In the genomic region with DNA sequence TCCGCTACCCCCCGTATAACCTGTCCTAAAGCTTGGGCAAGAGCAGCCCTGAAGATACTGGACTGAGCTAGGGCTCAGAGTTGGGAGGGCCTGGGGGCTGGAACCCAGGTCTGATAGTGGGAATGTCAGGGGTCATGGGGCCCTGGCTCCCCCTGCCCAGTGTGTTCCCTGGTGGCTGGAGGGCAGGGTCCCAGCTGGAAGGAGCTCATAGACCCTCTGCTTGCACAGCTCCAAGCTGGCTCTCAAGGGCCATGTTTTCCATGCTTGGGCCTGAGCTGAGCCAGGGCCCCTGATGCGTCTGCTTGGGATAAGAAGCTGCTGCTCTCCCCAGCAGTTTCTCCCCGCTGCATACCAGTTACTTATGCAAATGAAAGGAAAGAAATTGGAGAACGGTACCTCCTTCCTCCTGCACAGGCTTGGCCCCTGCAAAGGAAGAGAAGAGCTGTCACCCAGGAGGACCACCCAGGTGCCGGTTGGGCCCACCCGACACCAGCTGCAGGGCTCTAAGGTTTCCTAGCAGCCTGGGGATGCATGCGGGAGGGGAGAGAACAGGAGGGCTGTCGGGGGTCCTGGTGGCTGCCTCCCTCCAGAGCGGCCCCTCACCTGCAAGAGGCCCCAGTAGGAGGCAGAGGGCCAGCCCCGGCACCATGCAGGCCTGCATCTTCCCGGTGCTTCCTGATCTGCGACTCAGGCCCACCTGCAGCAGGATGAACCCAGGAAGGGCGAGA, we compare ENCODE assay signal across 1 cellular context.
TF ChIP-seq lines count a peak whose summit lies in the region.

No MANE protein-coding gene starts in this region.

TF ChIP-seq in WTC11, 78 proteins besides CTCF, POLR2A, EP300 and RAD21 (continued from another document):
- TF ChIP-seq, protein P1, sequence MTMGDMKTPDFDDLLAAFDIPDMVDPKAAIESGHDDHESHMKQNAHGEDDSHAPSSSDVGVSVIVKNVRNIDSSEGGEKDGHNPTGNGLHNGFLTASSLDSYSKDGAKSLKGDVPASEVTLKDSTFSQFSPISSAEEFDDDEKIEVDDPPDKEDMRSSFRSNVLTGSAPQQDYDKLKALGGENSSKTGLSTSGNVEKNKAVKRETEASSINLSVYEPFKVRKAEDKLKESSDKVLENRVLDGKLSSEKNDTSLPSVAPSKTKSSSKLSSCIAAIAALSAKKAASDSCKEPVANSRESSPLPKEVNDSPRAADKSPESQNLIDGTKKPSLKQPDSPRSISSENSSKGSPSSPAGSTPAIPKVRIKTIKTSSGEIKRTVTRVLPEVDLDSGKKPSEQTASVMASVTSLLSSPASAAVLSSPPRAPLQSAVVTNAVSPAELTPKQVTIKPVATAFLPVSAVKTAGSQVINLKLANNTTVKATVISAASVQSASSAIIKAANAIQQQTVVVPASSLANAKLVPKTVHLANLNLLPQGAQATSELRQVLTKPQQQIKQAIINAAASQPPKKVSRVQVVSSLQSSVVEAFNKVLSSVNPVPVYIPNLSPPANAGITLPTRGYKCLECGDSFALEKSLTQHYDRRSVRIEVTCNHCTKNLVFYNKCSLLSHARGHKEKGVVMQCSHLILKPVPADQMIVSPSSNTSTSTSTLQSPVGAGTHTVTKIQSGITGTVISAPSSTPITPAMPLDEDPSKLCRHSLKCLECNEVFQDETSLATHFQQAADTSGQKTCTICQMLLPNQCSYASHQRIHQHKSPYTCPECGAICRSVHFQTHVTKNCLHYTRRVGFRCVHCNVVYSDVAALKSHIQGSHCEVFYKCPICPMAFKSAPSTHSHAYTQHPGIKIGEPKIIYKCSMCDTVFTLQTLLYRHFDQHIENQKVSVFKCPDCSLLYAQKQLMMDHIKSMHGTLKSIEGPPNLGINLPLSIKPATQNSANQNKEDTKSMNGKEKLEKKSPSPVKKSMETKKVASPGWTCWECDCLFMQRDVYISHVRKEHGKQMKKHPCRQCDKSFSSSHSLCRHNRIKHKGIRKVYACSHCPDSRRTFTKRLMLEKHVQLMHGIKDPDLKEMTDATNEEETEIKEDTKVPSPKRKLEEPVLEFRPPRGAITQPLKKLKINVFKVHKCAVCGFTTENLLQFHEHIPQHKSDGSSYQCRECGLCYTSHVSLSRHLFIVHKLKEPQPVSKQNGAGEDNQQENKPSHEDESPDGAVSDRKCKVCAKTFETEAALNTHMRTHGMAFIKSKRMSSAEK (CRISPR knock-in tag; IDR thresholded peaks at IDR 0.05; ENCODE audit: borderline replicate concordance) = no peak
- TF ChIP-seq, protein P2, sequence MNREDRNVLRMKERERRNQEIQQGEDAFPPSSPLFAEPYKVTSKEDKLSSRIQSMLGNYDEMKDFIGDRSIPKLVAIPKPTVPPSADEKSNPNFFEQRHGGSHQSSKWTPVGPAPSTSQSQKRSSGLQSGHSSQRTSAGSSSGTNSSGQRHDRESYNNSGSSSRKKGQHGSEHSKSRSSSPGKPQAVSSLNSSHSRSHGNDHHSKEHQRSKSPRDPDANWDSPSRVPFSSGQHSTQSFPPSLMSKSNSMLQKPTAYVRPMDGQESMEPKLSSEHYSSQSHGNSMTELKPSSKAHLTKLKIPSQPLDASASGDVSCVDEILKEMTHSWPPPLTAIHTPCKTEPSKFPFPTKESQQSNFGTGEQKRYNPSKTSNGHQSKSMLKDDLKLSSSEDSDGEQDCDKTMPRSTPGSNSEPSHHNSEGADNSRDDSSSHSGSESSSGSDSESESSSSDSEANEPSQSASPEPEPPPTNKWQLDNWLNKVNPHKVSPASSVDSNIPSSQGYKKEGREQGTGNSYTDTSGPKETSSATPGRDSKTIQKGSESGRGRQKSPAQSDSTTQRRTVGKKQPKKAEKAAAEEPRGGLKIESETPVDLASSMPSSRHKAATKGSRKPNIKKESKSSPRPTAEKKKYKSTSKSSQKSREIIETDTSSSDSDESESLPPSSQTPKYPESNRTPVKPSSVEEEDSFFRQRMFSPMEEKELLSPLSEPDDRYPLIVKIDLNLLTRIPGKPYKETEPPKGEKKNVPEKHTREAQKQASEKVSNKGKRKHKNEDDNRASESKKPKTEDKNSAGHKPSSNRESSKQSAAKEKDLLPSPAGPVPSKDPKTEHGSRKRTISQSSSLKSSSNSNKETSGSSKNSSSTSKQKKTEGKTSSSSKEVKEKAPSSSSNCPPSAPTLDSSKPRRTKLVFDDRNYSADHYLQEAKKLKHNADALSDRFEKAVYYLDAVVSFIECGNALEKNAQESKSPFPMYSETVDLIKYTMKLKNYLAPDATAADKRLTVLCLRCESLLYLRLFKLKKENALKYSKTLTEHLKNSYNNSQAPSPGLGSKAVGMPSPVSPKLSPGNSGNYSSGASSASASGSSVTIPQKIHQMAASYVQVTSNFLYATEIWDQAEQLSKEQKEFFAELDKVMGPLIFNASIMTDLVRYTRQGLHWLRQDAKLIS (CRISPR knock-in tag; IDR thresholded peaks at IDR 0.05; ENCODE audit: borderline replicate concordance) = 0 out of 2 replicates have a peak, but pooled peaks have one; percentile 36
